In genomic region chr1:108199781-108200626, GRCh38 we compare ENCODE assay signal across 1 cellular context.
TF ChIP-seq lines count a peak whose summit lies in the region.

Gene SLC25A24 (minus strand): TSS chr1:108200343. CDS start chr1:108200138, 205 bp downstream.

TF ChIP-seq in K562, 482 proteins besides CTCF, POLR2A, EP300 and RAD21 (continued from another document and continues in another):
- TF ChIP-seq PHB (CRISPR knock-in tag; IDR thresholded peaks at IDR 0.05) (peak; percentile 73; the same call in 1 of the 2 replicates), ARID4B (CRISPR knock-in tag; IDR thresholded peaks at IDR 0.05) (peak; percentile 85), PTTG1 (tag; IDR thresholded peaks at IDR 0.05; ENCODE audit: low read depth) (no peak), PHB2 (IDR thresholded peaks at IDR 0.05; ENCODE audit: low read depth) (no peak), CHCHD3 (CRISPR knock-in tag; IDR thresholded peaks at IDR 0.05) (no peak), RUNX1 (IDR thresholded peaks at IDR 0.05; ENCODE audit: low read depth) (no peak), CC2D1A (IDR thresholded peaks at IDR 0.05) (no peak), TEAD4 (IDR thresholded peaks at IDR 0.05; ENCODE audit: low read length) (no peak), TEAD4 (CRISPR knock-in tag; IDR thresholded peaks at IDR 0.05; ENCODE audit: borderline replicate concordance) (0 out of 2 replicates have a peak, but pooled peaks have one; percentile 30), HMGXB4 (CRISPR knock-in tag; IDR thresholded peaks at IDR 0.05) (peak; percentile 82; the same call in 1 of the 2 replicates), CHD7 (IDR thresholded peaks at IDR 0.05; ENCODE audit: low read depth, low read length) (no peak)
- TF ChIP-seq, protein P1, sequence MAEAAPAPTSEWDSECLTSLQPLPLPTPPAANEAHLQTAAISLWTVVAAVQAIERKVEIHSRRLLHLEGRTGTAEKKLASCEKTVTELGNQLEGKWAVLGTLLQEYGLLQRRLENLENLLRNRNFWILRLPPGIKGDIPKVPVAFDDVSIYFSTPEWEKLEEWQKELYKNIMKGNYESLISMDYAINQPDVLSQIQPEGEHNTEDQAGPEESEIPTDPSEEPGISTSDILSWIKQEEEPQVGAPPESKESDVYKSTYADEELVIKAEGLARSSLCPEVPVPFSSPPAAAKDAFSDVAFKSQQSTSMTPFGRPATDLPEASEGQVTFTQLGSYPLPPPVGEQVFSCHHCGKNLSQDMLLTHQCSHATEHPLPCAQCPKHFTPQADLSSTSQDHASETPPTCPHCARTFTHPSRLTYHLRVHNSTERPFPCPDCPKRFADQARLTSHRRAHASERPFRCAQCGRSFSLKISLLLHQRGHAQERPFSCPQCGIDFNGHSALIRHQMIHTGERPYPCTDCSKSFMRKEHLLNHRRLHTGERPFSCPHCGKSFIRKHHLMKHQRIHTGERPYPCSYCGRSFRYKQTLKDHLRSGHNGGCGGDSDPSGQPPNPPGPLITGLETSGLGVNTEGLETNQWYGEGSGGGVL (CRISPR knock-in tag; IDR thresholded peaks at IDR 0.05) = no peak
- TF ChIP-seq, protein P2, sequence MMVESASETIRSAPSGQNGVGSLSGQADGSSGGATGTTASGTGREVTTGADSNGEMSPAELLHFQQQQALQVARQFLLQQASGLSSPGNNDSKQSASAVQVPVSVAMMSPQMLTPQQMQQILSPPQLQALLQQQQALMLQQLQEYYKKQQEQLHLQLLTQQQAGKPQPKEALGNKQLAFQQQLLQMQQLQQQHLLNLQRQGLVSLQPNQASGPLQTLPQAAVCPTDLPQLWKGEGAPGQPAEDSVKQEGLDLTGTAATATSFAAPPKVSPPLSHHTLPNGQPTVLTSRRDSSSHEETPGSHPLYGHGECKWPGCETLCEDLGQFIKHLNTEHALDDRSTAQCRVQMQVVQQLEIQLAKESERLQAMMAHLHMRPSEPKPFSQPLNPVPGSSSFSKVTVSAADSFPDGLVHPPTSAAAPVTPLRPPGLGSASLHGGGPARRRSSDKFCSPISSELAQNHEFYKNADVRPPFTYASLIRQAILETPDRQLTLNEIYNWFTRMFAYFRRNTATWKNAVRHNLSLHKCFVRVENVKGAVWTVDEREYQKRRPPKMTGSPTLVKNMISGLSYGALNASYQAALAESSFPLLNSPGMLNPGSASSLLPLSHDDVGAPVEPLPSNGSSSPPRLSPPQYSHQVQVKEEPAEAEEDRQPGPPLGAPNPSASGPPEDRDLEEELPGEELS (CRISPR knock-in tag; IDR thresholded peaks at IDR 0.05; ENCODE audit: borderline replicate concordance) = 0 out of 2 replicates have a peak, but pooled peaks have one; percentile 17
- TF ChIP-seq, protein P3, sequence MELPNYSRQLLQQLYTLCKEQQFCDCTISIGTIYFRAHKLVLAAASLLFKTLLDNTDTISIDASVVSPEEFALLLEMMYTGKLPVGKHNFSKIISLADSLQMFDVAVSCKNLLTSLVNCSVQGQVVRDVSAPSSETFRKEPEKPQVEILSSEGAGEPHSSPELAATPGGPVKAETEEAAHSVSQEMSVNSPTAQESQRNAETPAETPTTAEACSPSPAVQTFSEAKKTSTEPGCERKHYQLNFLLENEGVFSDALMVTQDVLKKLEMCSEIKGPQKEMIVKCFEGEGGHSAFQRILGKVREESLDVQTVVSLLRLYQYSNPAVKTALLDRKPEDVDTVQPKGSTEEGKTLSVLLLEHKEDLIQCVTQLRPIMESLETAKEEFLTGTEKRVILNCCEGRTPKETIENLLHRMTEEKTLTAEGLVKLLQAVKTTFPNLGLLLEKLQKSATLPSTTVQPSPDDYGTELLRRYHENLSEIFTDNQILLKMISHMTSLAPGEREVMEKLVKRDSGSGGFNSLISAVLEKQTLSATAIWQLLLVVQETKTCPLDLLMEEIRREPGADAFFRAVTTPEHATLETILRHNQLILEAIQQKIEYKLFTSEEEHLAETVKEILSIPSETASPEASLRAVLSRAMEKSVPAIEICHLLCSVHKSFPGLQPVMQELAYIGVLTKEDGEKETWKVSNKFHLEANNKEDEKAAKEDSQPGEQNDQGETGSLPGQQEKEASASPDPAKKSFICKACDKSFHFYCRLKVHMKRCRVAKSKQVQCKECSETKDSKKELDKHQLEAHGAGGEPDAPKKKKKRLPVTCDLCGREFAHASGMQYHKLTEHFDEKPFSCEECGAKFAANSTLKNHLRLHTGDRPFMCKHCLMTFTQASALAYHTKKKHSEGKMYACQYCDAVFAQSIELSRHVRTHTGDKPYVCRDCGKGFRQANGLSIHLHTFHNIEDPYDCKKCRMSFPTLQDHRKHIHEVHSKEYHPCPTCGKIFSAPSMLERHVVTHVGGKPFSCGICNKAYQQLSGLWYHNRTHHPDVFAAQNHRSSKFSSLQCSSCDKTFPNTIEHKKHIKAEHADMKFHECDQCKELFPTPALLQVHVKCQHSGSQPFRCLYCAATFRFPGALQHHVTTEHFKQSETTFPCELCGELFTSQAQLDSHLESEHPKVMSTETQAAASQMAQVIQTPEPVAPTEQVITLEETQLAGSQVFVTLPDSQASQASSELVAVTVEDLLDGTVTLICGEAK (IDR thresholded peaks at IDR 0.05) = peak; percentile 41; the same call in 1 of the 2 replicates
- TF ChIP-seq, protein P3 (CRISPR knock-in tag; IDR thresholded peaks at IDR 0.05) = no peak
